20 cellular contexts compared by ENCODE assay signal in genomic region chr6:14217728-14218637, GRCh38.
DNase-seq lines count a peak whose midpoint lies in the region; ATAC-seq, FAIRE-seq and TF ChIP-seq lines count a peak whose summit lies in the region.
"Had no signal": no experiment of that assay in that cellular context is flagged by ENCODE, and none has a peak within 500 bp of the region (broad histone marks: within the 10 kb centered on the region; RNA-seq: fewer than 3 reads in every experiment).

No MANE protein-coding gene starts in this region.

- CTCF ChIA-PET in K562 (lab: Yijun Ruan, JAX; ENCODE audit: low intra/inter-chr PET ratio): interaction anchor here (0.7 kb wide), 1 partner anchor 366 kb away, joined by 3 read pairs; no protein-coding TSS in a partner anchor

- TF ChIP-seq CTCF in K562 (IDR thresholded peaks at IDR 0.05 in 2 of 3, conservative IDR thresholded peaks at IDR 0.05 in 1 of 3; ENCODE audit: insufficient read depth in 2 of 3, low read depth in 1 of 3, low read length in 3 of 3) (no peak), nephron progenitor cell (IDR thresholded peaks at IDR 0.05) (no peak)

- H3K36me3 ChIP-seq in K562 (ENCODE audit: control insufficient read depth, insufficient read depth, low read length): no peaks in the 10 kb centered on the region
- H3K36me3 ChIP-seq: cardiac muscle cell, ovary had no signal

- no peaks in the 10 kb centered on the region for H3K9me3 Mint-ChIP-seq in nephron progenitor cell
- H3K9me3 Mint-ChIP-seq: activated naive CD8-positive, alpha-beta T cell treated with anti-CD3 and anti-CD28 coated beads, Interleukin-2, amount 10 ng/mL, durations not matched to agents 7 days and 5 days had no signal

- H3K9ac ChIP-seq in K562 (ENCODE audit: insufficient read depth in 1 of 2, low read depth in 2 of 2, low read length in 2 of 2): no peak overlapping the region
- H3K9ac ChIP-seq: GM23248 had no signal

- POLR2A ChIA-PET in K562 (lab: Yijun Ruan, JAX): interaction anchor here (0.7 to 0.9 kb wide), 2 partner anchors 27 to 493 kb away, joined by 3 read pairs; no protein-coding TSS in a partner anchor

- no peaks in the 10 kb centered on the region for H4K20me1 ChIP-seq in K562 (replicated peaks; ENCODE audit: control insufficient read depth, insufficient read depth, low read length)

- peaks cover 6% of the 10 kb centered on the region for H3K4me1 Mint-ChIP-seq in nephron progenitor cell

- H3K4me2 ChIP-seq in K562 (ENCODE audit: insufficient read depth, low read length): no peak overlapping the region
- H3K4me2 ChIP-seq: smooth muscle cell had no signal

- intact Hi-C loops in K562 (cut with micrococcal nuclease): no loop called here
- intact Hi-C loops in Right ventricle myocardium superior (cut with DNase I): loop anchor here (10.0 kb wide), 1 partner anchor 1027 kb away; the partner anchor contains the start of gene JARID2
- intact Hi-C loops in posterior vena cava (cut with DNase I): loop anchor here in 1 of 2 donors (10.0 kb wide), 1 partner anchor 1177 kb away; no protein-coding TSS in a partner anchor

- H3K27me3 Mint-ChIP-seq in nephron progenitor cell (ENCODE audit: low read depth, poor library complexity): peaks cover 20% of the 10 kb centered on the region
- H3K27me3 Mint-ChIP-seq: activated naive CD8-positive, alpha-beta T cell treated with anti-CD3 and anti-CD28 coated beads, Interleukin-2, amount 10 ng/mL, durations not matched to agents 7 days and 5 days had no signal

- no peak overlapping the region for H3K27ac ChIP-seq in K562 (ENCODE audit: extremely low read depth, low read depth, low read length)
- H3K27ac ChIP-seq: cardiac muscle cell, GM23248 had no signal

- H3K4me1 ChIP-seq in K562 (replicated peaks in 1 of 2; ENCODE audit: control insufficient read depth in 2 of 2, insufficient read depth in 2 of 2, low read length in 2 of 2): no peaks in the 10 kb centered on the region; a peak in 1 of 5 replicates

- H3K27ac Mint-ChIP-seq in nephron progenitor cell: peak overlapping the region; percentile 48
- H3K27ac Mint-ChIP-seq: activated naive CD8-positive, alpha-beta T cell treated with anti-CD3 and anti-CD28 coated beads, Interleukin-2, amount 10 ng/mL, durations not matched to agents 7 days and 5 days; endodermal cell had no signal

- H3K4me3 ChIP-seq in K562: no peak overlapping the region
- H3K4me3 ChIP-seq: cardiac muscle cell, GM23248, ovary, smooth muscle cell had no signal

- no peaks in the 10 kb centered on the region for H3K9me1 ChIP-seq in K562 (ENCODE audit: control insufficient read depth, insufficient read depth, low read length)

- no peak overlapping the region for H2AFZ ChIP-seq in K562 (ENCODE audit: low read depth, low read length)
- H2AFZ ChIP-seq: GM23248 had no signal

- H3K9me3 ChIP-seq in K562 (replicated peaks; ENCODE audit: control insufficient read depth, insufficient read depth, low read depth, low read length): no peaks in the 10 kb centered on the region
- H3K9me3 ChIP-seq: ovary had no signal

- H3K4me3 Mint-ChIP-seq in nephron progenitor cell: no peak overlapping the region
- H3K4me3 Mint-ChIP-seq: activated naive CD8-positive, alpha-beta T cell treated with anti-CD3 and anti-CD28 coated beads, Interleukin-2, amount 10 ng/mL, durations not matched to agents 7 days and 5 days; endodermal cell had no signal

- in situ Hi-C loops in K562 (cut with MboI): no loop called here

- ATAC-seq in K562 (no peak), Right ventricle myocardium superior (ENCODE audit: poor library complexity) (no peak)

- no peaks in the 10 kb centered on the region for H3K36me3 Mint-ChIP-seq in nephron progenitor cell (ENCODE audit: low read depth)
- H3K36me3 Mint-ChIP-seq: activated naive CD8-positive, alpha-beta T cell treated with anti-CD3 and anti-CD28 coated beads, Interleukin-2, amount 10 ng/mL, durations not matched to agents 7 days and 5 days had no signal

- H3K79me2 ChIP-seq in K562 (ENCODE audit: control insufficient read depth, insufficient read depth, low read length): no peaks in the 10 kb centered on the region

- peaks cover 21 to 50% of the 10 kb centered on the region in 2 experiments for H3K27me3 ChIP-seq in K562 (ENCODE audit: control insufficient read depth in 2 of 2, insufficient read depth in 2 of 2, low read length in 2 of 2)
- H3K27me3 ChIP-seq: cardiac muscle cell, ovary had no signal

- DNase-seq in DMS53 treated with DMSO at 0.1 percent for 48 hours (lab: John Stamatoyannopoulos, UW; ENCODE audit: unreplicated experiment) (peak; percentile 83), NCI-H2081 treated with DMSO at 0.1 percent for 48 hours (lab: John Stamatoyannopoulos, UW) (peak; percentile 12), K562 (ENCODE audit: extremely low read depth in 1 of 4, low spot score in 3 of 4) (no peak), nephron progenitor cell (no peak), cerebellar cortex (ENCODE audit: low spot score) (no peak), Right ventricle myocardium superior (no peak), posterior vena cava (ENCODE audit: low spot score) (no peak), H4 (ENCODE audit: low spot score) (no peak)
- DNase-seq: activated CD4-positive, alpha-beta T cell treated with anti-CD3 and anti-CD28 coated beads for 48 hours; activated naive CD8-positive, alpha-beta T cell treated with anti-CD3 and anti-CD28 coated beads, Interleukin-2, amount 10 ng/mL, durations not matched to agents 7 days and 5 days; activated T-cell treated with anti-CD3 and anti-CD28 coated beads, Interleukin-2, amount 50 U/mL, for 1 hour; DMS 273 treated with DMSO at 0.1 percent for 48 hours; endodermal cell; GM23248; NCI-H524 treated with DMSO at 0.1 percent for 48 hours; ovary; stimulated activated naive CD4-positive, alpha-beta T cell treated with Interleukin-2 at 50 U/mL for 16 hours had no signal

- BruUV-seq in K562 (replicated peaks; lab: Mats Ljungman, UMichigan): no TSS peak

- no peak for FAIRE-seq in K562 (lab: Jason Lieb, UNC)
- FAIRE-seq: urothelium cell line had no signal

- TF ChIP-seq EP300 in K562 (IDR thresholded peaks at IDR 0.05; ENCODE audit: low read length): no peak

- no peak for TF ChIP-seq RAD21 in K562 (CRISPR knock-in tag; conservative IDR thresholded peaks at IDR 0.05 in 1 of 2, IDR thresholded peaks at IDR 0.05 in 1 of 2)

- WGBS in K562 (ENCODE audit: insufficient coverage, low coverage, missing lambda C conversion rate): 14% methylated on average over 12 of the region's 12 CpGs

- TF ChIP-seq POLR2A in K562 (conservative IDR thresholded peaks at IDR 0.05): no peak

TF ChIP-seq in K562, 482 proteins besides CTCF, POLR2A, EP300 and RAD21:
- TF ChIP-seq NR3C1 (CRISPR knock-in tag; IDR thresholded peaks at IDR 0.05) (no peak), MEIS2 (IDR thresholded peaks at IDR 0.05; ENCODE audit: partially characterized antibody) (peak; percentile 4)

Comparison
In these comparisons a context has a peak if more than half of its experiments do, and no peak if none do; other contexts are left out.
1. DNase-seq: peak in DMS53 treated with DMSO at 0.1 percent for 48 hours (single experiment) and NCI-H2081 treated with DMSO at 0.1 percent for 48 hours (single experiment); none in K562 (0 of 4), nephron progenitor cell (single experiment), cerebellar cortex (single experiment), Right ventricle myocardium superior (single experiment), posterior vena cava (single experiment) and H4 (single experiment).